1 cellular context compared by ENCODE assay signal in the genomic region with DNA sequence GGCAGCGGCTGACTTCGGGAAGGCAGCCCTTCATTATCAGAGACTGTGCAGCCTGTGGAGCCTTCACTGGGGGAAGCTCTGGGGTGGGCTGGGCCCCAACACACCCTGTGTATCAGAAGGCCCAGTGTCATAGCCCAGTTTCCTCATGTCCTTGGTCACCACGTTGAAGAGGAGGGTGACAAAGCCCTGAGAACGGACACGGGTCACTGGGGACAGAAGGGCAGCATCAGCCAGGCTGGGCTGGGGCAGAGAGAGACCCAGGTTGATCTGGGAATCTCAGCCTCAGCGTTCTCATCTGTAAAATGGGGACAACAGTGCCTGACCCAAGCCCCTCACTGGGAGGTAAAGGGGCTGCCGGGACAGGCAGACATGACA.
TF ChIP-seq lines count a peak whose summit lies in the region.

No MANE protein-coding gene starts in this region.

TF ChIP-seq in H1, 55 proteins besides CTCF, POLR2A, EP300 and RAD21:
- no peak for TF ChIP-seq EGR1 (IDR thresholded peaks at IDR 0.05; ENCODE audit: borderline replicate concordance, low read depth, low read length)
- TF ChIP-seq PHF8 (conservative IDR thresholded peaks at IDR 0.05; ENCODE audit: low read depth, low read length) = no peak
- no peak for TF ChIP-seq TBP (IDR thresholded peaks at IDR 0.05; ENCODE audit: low read depth, low read length)
- TF ChIP-seq, protein P1, sequence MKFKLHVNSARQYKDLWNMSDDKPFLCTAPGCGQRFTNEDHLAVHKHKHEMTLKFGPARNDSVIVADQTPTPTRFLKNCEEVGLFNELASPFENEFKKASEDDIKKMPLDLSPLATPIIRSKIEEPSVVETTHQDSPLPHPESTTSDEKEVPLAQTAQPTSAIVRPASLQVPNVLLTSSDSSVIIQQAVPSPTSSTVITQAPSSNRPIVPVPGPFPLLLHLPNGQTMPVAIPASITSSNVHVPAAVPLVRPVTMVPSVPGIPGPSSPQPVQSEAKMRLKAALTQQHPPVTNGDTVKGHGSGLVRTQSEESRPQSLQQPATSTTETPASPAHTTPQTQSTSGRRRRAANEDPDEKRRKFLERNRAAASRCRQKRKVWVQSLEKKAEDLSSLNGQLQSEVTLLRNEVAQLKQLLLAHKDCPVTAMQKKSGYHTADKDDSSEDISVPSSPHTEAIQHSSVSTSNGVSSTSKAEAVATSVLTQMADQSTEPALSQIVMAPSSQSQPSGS (IDR thresholded peaks at IDR 0.05; ENCODE audit: low read length) = no peak
- no peak for TF ChIP-seq JUND (IDR thresholded peaks at IDR 0.05; ENCODE audit: low read length)
- TF ChIP-seq CTBP2 (IDR thresholded peaks at IDR 0.05; ENCODE audit: borderline replicate concordance, insufficient read depth, insufficient read length, low read length) = no peak
- TF ChIP-seq CREB1 (IDR thresholded peaks at IDR 0.05) = no peak
- no peak for TF ChIP-seq BACH1 (IDR thresholded peaks at IDR 0.05; ENCODE audit: low read length)
